ENCODE assay signal across 8 cellular contexts in genomic region chr6:83192871-83193746, GRCh38. TPM values are rescaled to one million over a fixed set of nuclear protein-coding genes. Genes with fewer than 3 reads are reported as not detected.
DNase-seq lines count a peak whose midpoint lies in the region; ATAC-seq and TF ChIP-seq lines count a peak whose summit lies in the region.

TSS of gene PGM3 (minus strand) at chr6:83193265. CDS start at chr6:83191012, 2,253 bp downstream.
TSS of gene RWDD2A (plus strand) at chr6:83193357. CDS start at chr6:83194452, 1,095 bp downstream.

- DNase-seq in AG20443 (ENCODE audit: low spot score) (peak; percentile 98), NCI-H446 (lab: John Stamatoyannopoulos, UW) (peak; percentile 62 to 79), cerebellar nuclear complex (lab: John Stamatoyannopoulos, UW) (peak; percentile 43 to 58), kidney epithelial cell (ENCODE audit: low read depth) (peak; percentile 51)
- peak; percentile 80 for DNase-seq in activated CD4-positive, alpha-beta T cell treated with anti-CD3 and anti-CD28 coated beads for 1 hour
- peak; percentile 92 for DNase-seq in stimulated activated CD4-positive, alpha-beta T cell treated with anti-CD3 and anti-CD28 coated beads, Interleukin-15, amount 100 ng/mL, for 24 hours

- TF ChIP-seq CTCF in kidney epithelial cell (IDR thresholded peaks at IDR 0.05; ENCODE audit: insufficient read depth, low read length, poor library complexity, severe bottlenecking): no peak

- H3K27me3 ChIP-seq in kidney epithelial cell (ENCODE audit: control insufficient read depth, insufficient read depth, low read length): no peaks in the 10 kb centered on the region

- ATAC-seq in GM19025 (IDR thresholded peaks at IDR 0.05; ENCODE audit: low read depth, unreplicated experiment): peak; percentile 96
- peak; percentile 95 for ATAC-seq in HG03196 (IDR thresholded peaks at IDR 0.05; ENCODE audit: unreplicated experiment)

- peaks cover 4% of the 10 kb centered on the region for H3K36me3 ChIP-seq in kidney epithelial cell (ENCODE audit: control insufficient read depth, insufficient read depth, low read length)

- peak within 1 kb of the TSS; percentile 99 for H3K4me3 ChIP-seq in kidney epithelial cell (ENCODE audit: low read depth, low read length)

RNA-seq across cellular contexts. Expression of gene PGM3, which starts in this region (rescaled TPM):
- 26.3 and 35.3 TPM in 2 replicates for total RNA-seq in kidney epithelial cell

RNA-seq across cellular contexts. Expression of gene RWDD2A, which starts in this region (rescaled TPM):
- 4.3 and 4.6 TPM in 2 replicates for total RNA-seq in kidney epithelial cell

Comparison
In these comparisons a context has a peak if more than half of its experiments do, and no peak if none do; other contexts are left out.
1. Peak in every context shown above with its lines: DNase-seq, ATAC-seq and H3K4me3 ChIP-seq.